ENCODE assay signal across 11 cellular contexts in genomic region chr20:35410613-35411012, GRCh38. TPM values are rescaled to one million over a fixed set of nuclear protein-coding genes. Genes with fewer than 3 reads are reported as not detected.
A peak's percentile ranks its signal among the peaks of the same experiment; 100 is the strongest.
DNase-seq lines count a peak whose midpoint lies in the region; ATAC-seq, FAIRE-seq and TF ChIP-seq lines count a peak whose summit lies in the region.
"Had no signal": no experiment of that assay in that cellular context is flagged by ENCODE, and none has a peak within 500 bp of the region (broad histone marks: within the 10 kb centered on the region; RNA-seq: fewer than 3 reads in every experiment).

No MANE protein-coding gene starts in this region.

- 36% methylated on average over 6 of the region's 6 CpGs for WGBS in A549 (ENCODE audit: missing lambda C conversion rate)
- WGBS in H9 (ENCODE audit: extremely low coverage, insufficient read length, low lambda C conversion rate), result no CpG with 5 or more reads among the region's 6 CpGs
- 65% methylated on average over 6 of the region's 6 CpGs for WGBS in liver

- TF ChIP-seq CTCF in A549 (IDR thresholded peaks at IDR 0.05) (no peak), H9 (conservative IDR thresholded peaks at IDR 0.05) (no peak), liver (IDR thresholded peaks at IDR 0.05; ENCODE audit: low read depth, low read length, missing input control) (no peak)

- no peak overlapping the region for H2BK20ac ChIP-seq in H9 (ENCODE audit: low read depth, low read length, poor library complexity, severe bottlenecking)

- TF ChIP-seq POLR2A in A549 (IDR thresholded peaks at IDR 0.05; ENCODE audit: low read length), result no peak

- H3K4me1 ChIP-seq in A549, result peaks cover 9% of the 10 kb centered on the region; the same call in 1 of the 3 replicates
- no peaks in the 10 kb centered on the region for H3K4me1 ChIP-seq in H9 (ENCODE audit: insufficient read depth, low read length)
- H3K4me1 ChIP-seq in liver (ENCODE audit: control insufficient read depth in 4 of 4, insufficient read depth in 4 of 4, low read length in 3 of 4), result peaks cover 0 to 13% (median 10%) of the 10 kb centered on the region in 4 donors

- no peak overlapping the region for H4K91ac ChIP-seq in H9 (ENCODE audit: insufficient read length, low read depth, low read length)

- TF ChIP-seq RAD21 in A549 (conservative IDR thresholded peaks at IDR 0.05 in 1 of 2, IDR thresholded peaks at IDR 0.05 in 1 of 2) (no peak), liver (IDR thresholded peaks at IDR 0.05) (no peak)

- ATAC-seq in A549, result no peak
- ATAC-seq: activated naive CD4-positive, alpha-beta T cell treated with anti-CD3 and anti-CD28 coated beads, Interleukin-2, amount 50 U/mL, for 72 hours had no signal

- no peak overlapping the region for H2AFZ ChIP-seq in H9 (ENCODE audit: low read length)

- peaks cover 5 to 9% of the 10 kb centered on the region in 2 experiments for H3K4me1 Mint-ChIP-seq in H9
- peaks cover 24% of the 10 kb centered on the region for H3K4me1 Mint-ChIP-seq in activated naive CD8-positive, alpha-beta T cell (ENCODE audit: low read depth)

- no peak overlapping the region for H2BK120ac ChIP-seq in H9 (ENCODE audit: low read depth, low read length, poor library complexity, severe bottlenecking)

- no peak overlapping the region for H3K9ac ChIP-seq in H9 (ENCODE audit: extremely low read depth, insufficient read length, low read length)
- H3K9ac ChIP-seq in liver (ENCODE audit: low read depth in 1 of 2, low read length in 2 of 2), result peak overlapping the region in 1 of 2 donors; percentile 63

- peak overlapping the region; percentile 67 for H3K4me3 ChIP-seq in A549
- peak overlapping the region; percentile 60 to 89 (median 78) for H3K4me3 ChIP-seq in liver (ENCODE audit: low read depth in 1 of 3, low read length in 3 of 3)

- H3K18ac ChIP-seq in H9 (ENCODE audit: insufficient read length, low read depth, low read length), result no peak overlapping the region

- no peak overlapping the region for H2BK15ac ChIP-seq in H9 (ENCODE audit: low read depth, low read length)

- H3K36me3 ChIP-seq in liver (ENCODE audit: control insufficient read depth in 4 of 4, insufficient read depth in 3 of 4, low read depth in 1 of 4, low read length in 3 of 4), result peaks cover 4 to 19% (median 12%) of the 10 kb centered on the region in 4 donors

- no peaks in the 10 kb centered on the region for H3K23me2 ChIP-seq in H9 (ENCODE audit: insufficient read length, low read depth, low read length, poor library complexity, severe bottlenecking)

- POLR2A ChIA-PET in A549 (lab: Yijun Ruan, JAX), result interaction anchor here (1.2 kb wide), 1 partner anchor 37 kb away, joined by 4 read pairs; no protein-coding TSS in a partner anchor

- DNase-seq in A549 (ENCODE audit: low read depth in 1 of 2, low spot score in 1 of 2), result no peak
- no peak for DNase-seq in H9
- DNase-seq in NCI-H82 treated with DMSO at 0.1 percent for 48 hours (lab: John Stamatoyannopoulos, UW; ENCODE audit: unreplicated experiment), result no peak
- DNase-seq in HPDE6-E6E7 (ENCODE audit: extremely low spot score), result no peak
- no peak for DNase-seq in hippocampal formation (lab: John Stamatoyannopoulos, UW)
- DNase-seq in NCI-H69 (lab: John Stamatoyannopoulos, UW), result no peak

- H3K4me2 ChIP-seq in A549 (peak overlapping the region; percentile 84), H9 (ENCODE audit: insufficient read depth, insufficient read length, low read length) (peak overlapping the region; percentile 86)

- no peak overlapping the region for H3K14ac ChIP-seq in H9 (ENCODE audit: insufficient read depth, low read length)

- H4K20me1 ChIP-seq in H9 (ENCODE audit: control insufficient read depth, insufficient read depth, insufficient read length), result no peaks in the 10 kb centered on the region

- H3K4me3 Mint-ChIP-seq in H9, result peak overlapping the region; percentile 95 to 96
- peak overlapping the region; percentile 99 for H3K4me3 Mint-ChIP-seq in activated naive CD8-positive, alpha-beta T cell

- no peak overlapping the region for H3K27ac Mint-ChIP-seq in H9
- peak overlapping the region; percentile 98 for H3K27ac Mint-ChIP-seq in activated naive CD8-positive, alpha-beta T cell

- H3K27ac ChIP-seq in A549 (peak overlapping the region in 1 of 2 experiments; percentile 90; a peak in 2 of 6 replicates), H9 (ENCODE audit: insufficient read length, low read depth, low read length) (no peak overlapping the region), liver (ENCODE audit: low read depth in 1 of 2, low read length in 2 of 2) (no peak overlapping the region)

- H4K5ac ChIP-seq in H9 (ENCODE audit: insufficient read length, low read depth, low read length), result no peak overlapping the region

- H3K27me3 ChIP-seq in H9 (ENCODE audit: insufficient read depth, low read length), result no peaks in the 10 kb centered on the region
- H3K27me3 ChIP-seq in liver (ENCODE audit: control insufficient read depth in 4 of 4, insufficient read depth in 4 of 4, low read length in 3 of 4), result no peaks in the 10 kb centered on the region

- no peak overlapping the region for H2AK5ac ChIP-seq in H9 (ENCODE audit: insufficient read length, low read length)

- TF ChIP-seq EP300 in A549 (IDR thresholded peaks at IDR 0.05), result no peak

- CTCF ChIA-PET in A549 (lab: Yijun Ruan, JAX), result interaction anchor here (3.5 kb wide), 1 partner anchor 104 kb away, joined by 10 read pairs; no protein-coding TSS in a partner anchor

- no peaks in the 10 kb centered on the region for H3K9me3 ChIP-seq in A549
- H3K9me3 ChIP-seq in H9 (ENCODE audit: control insufficient read depth, low read depth, low read length), result no peaks in the 10 kb centered on the region
- no peaks in the 10 kb centered on the region for H3K9me3 ChIP-seq in liver (ENCODE audit: control insufficient read depth in 4 of 4, low read length in 3 of 4)

- no peak overlapping the region for H3K23ac ChIP-seq in H9 (ENCODE audit: insufficient read length, low read depth, low read length)

- no peak overlapping the region for H2BK12ac ChIP-seq in H9 (ENCODE audit: insufficient read length, low read depth, low read length)

- no peak overlapping the region for H3K56ac ChIP-seq in H9 (ENCODE audit: insufficient read length, low read depth, low read length)

- no peak overlapping the region for H4K8ac ChIP-seq in H9 (replicated peaks; ENCODE audit: insufficient read length, low read depth, low read length)

- no peaks in the 10 kb centered on the region for H3K9me3 Mint-ChIP-seq in H9
- H3K9me3 Mint-ChIP-seq in activated naive CD8-positive, alpha-beta T cell (ENCODE audit: low read depth), result peaks cover 6% of the 10 kb centered on the region
- H3K9me3 Mint-ChIP-seq: activated naive CD4-positive, alpha-beta T cell treated with anti-CD3 and anti-CD28 coated beads, Interleukin-2, amount 50 U/mL, for 72 hours had no signal

- H2BK5ac ChIP-seq in H9 (ENCODE audit: insufficient read length, low read length), result no peak overlapping the region

- FAIRE-seq in A549 (lab: Jason Lieb, UNC), result no peak
- FAIRE-seq: islet of Langerhans, RCC 7860 had no signal

- no peak overlapping the region for H3T11ph ChIP-seq in H9 (ENCODE audit: low read length)

- H3K36me3 Mint-ChIP-seq in H9 (ENCODE audit: insufficient read depth in 1 of 3, low read depth in 3 of 3), result peaks cover 20 to 34% (median 33%) of the 10 kb centered on the region in 3 experiments; a peak in 6 of 7 replicates
- H3K36me3 Mint-ChIP-seq in activated naive CD8-positive, alpha-beta T cell, result peaks cover 13% of the 10 kb centered on the region

- H3K27me3 Mint-ChIP-seq in H9 (ENCODE audit: low read depth), result peaks cover 3% of the 10 kb centered on the region
- H3K27me3 Mint-ChIP-seq in activated naive CD8-positive, alpha-beta T cell, result no peaks in the 10 kb centered on the region

- H3K79me1 ChIP-seq in H9 (ENCODE audit: insufficient read depth, low read depth, low read length, poor library complexity, severe bottlenecking), result no peaks in the 10 kb centered on the region

- peaks cover 7% of the 10 kb centered on the region; the same call in 1 of the 2 replicates for H3K79me2 ChIP-seq in H9 (ENCODE audit: insufficient read depth, low read length)

- H3K4ac ChIP-seq in H9 (ENCODE audit: low read depth, low read length), result no peak overlapping the region

TF ChIP-seq in A549, 52 proteins besides CTCF, POLR2A, EP300 and RAD21 (continues in another document):
- no peak for TF ChIP-seq MAZ (IDR thresholded peaks at IDR 0.05; ENCODE audit: borderline replicate concordance, low read depth, low read length)

TF ChIP-seq in liver, 16 proteins besides CTCF, POLR2A, EP300 and RAD21 (continues in another document):
- TF ChIP-seq NR2F2 (IDR thresholded peaks at IDR 0.05) (no peak), FOXA1 (IDR thresholded peaks at IDR 0.05) (no peak), GABPA (IDR thresholded peaks at IDR 0.05 in 1 of 2, conservative IDR thresholded peaks at IDR 0.05 in 1 of 2) (no peak)

RNA-seq across cellular contexts. Expression of gene UQCC1, which starts 1.2 kb away (rescaled TPM):
- polyA plus RNA-seq in A549 (2011; rRNA removed), result 38.6 and 43.8 TPM in 2 replicates
- polyA plus RNA-seq in A549 (2012; cell fraction: cytosol; rRNA removed), result 22.7 and 26.3 TPM in 2 replicates
- 31.8 and 43.0 TPM in 2 replicates for polyA plus RNA-seq in A549 (2012; cell fraction: nucleus; rRNA removed)
- 41.4 to 47.5 TPM (median 43.5 TPM) in 3 replicates for polyA plus RNA-seq in A549 (2017; fragmentation: RNase III; extraction: RNeasy Plus Mini Kit Qiagen cat#74134 plus additional on column Dnase treatment)
- 29.9 and 36.3 TPM in 2 replicates for polyA minus RNA-seq in A549 (2011; rRNA and poly(A)+ RNA removed)
- 43.4 and 56.5 TPM in 2 replicates for total RNA-seq in H9 (2021)
- 10 to 100 TPM; 13.7 to 21.3 TPM for total RNA-seq in liver
- 10 to 100 TPM; 20.8 to 21.3 TPM for polyA plus RNA-seq in liver

RNA-seq across cellular contexts. Expression of gene GDF5, which starts 27.4 kb away (rescaled TPM):
- polyA plus RNA-seq in A549 (2011; rRNA removed), result not detected in 2 replicates
- polyA plus RNA-seq in A549 (2012; cell fraction: cytosol; rRNA removed), result not detected in 2 replicates
- not detected in 2 replicates for polyA plus RNA-seq in A549 (2012; cell fraction: nucleus; rRNA removed)
- polyA plus RNA-seq in A549 (2017; fragmentation: RNase III; extraction: RNeasy Plus Mini Kit Qiagen cat#74134 plus additional on column Dnase treatment), result not detected in 3 replicates
- not detected in 2 replicates for polyA minus RNA-seq in A549 (2011; rRNA and poly(A)+ RNA removed)
- not detected in 2 replicates for total RNA-seq in H9 (2021)
- not detected for total RNA-seq in liver
- polyA plus RNA-seq in liver, result not detected

RNA-seq across cellular contexts. Expression of gene CEP250, which starts 44.8 kb away (rescaled TPM):
- polyA plus RNA-seq in A549 (2011; rRNA removed), result 13.8 and 16.2 TPM in 2 replicates
- 7.9 and 8.4 TPM in 2 replicates for polyA plus RNA-seq in A549 (2012; cell fraction: cytosol; rRNA removed)
- 14.2 and 19.2 TPM in 2 replicates for polyA plus RNA-seq in A549 (2012; cell fraction: nucleus; rRNA removed)
- 19.6 to 20.7 TPM (median 20.5 TPM) in 3 replicates for polyA plus RNA-seq in A549 (2017; fragmentation: RNase III; extraction: RNeasy Plus Mini Kit Qiagen cat#74134 plus additional on column Dnase treatment)
- polyA minus RNA-seq in A549 (2011; rRNA and poly(A)+ RNA removed), result 9.3 and 16.4 TPM in 2 replicates
- total RNA-seq in H9 (2021), result 29.8 and 33.9 TPM in 2 replicates
- 10 to 100 TPM; 11.3 to 13.3 TPM for total RNA-seq in liver
- 1 to 10 TPM; 3.4 to 5.3 TPM for polyA plus RNA-seq in liver
